1 cellular context compared by ENCODE assay signal in genomic region chr1:172950528-172950927, GRCh38.
TF ChIP-seq lines count a peak whose summit lies in the region.

No MANE protein-coding gene starts in this region.

TF ChIP-seq in IMR-90, 13 proteins besides CTCF, POLR2A, EP300 and RAD21 (continued from another document):
- no peak for TF ChIP-seq RCOR1 (IDR thresholded peaks at IDR 0.05; ENCODE audit: insufficient replicate concordance, low read length)
- no peak for TF ChIP-seq MAZ (IDR thresholded peaks at IDR 0.05; ENCODE audit: borderline replicate concordance, low read depth, low read length)
- TF ChIP-seq RFX5 (IDR thresholded peaks at IDR 0.05; ENCODE audit: low read depth, low read length): no peak
- TF ChIP-seq MXI1 (IDR thresholded peaks at IDR 0.05; ENCODE audit: borderline replicate concordance, low read depth, low read length): no peak
- TF ChIP-seq CHD1 (IDR thresholded peaks at IDR 0.05; ENCODE audit: low read depth, low read length): no peak
- no peak for TF ChIP-seq NFE2L2 (IDR thresholded peaks at IDR 0.05; ENCODE audit: low read depth, low read length)
- no peak for TF ChIP-seq BHLHE40 (IDR thresholded peaks at IDR 0.05; ENCODE audit: low read depth, low read length)
- no peak for TF ChIP-seq USF2 (IDR thresholded peaks at IDR 0.05; ENCODE audit: low read depth, low read length)
TF ChIP-seq in IMR-90: peak in this region for 0.
